9 cellular contexts compared by ENCODE assay signal in the genomic region with DNA sequence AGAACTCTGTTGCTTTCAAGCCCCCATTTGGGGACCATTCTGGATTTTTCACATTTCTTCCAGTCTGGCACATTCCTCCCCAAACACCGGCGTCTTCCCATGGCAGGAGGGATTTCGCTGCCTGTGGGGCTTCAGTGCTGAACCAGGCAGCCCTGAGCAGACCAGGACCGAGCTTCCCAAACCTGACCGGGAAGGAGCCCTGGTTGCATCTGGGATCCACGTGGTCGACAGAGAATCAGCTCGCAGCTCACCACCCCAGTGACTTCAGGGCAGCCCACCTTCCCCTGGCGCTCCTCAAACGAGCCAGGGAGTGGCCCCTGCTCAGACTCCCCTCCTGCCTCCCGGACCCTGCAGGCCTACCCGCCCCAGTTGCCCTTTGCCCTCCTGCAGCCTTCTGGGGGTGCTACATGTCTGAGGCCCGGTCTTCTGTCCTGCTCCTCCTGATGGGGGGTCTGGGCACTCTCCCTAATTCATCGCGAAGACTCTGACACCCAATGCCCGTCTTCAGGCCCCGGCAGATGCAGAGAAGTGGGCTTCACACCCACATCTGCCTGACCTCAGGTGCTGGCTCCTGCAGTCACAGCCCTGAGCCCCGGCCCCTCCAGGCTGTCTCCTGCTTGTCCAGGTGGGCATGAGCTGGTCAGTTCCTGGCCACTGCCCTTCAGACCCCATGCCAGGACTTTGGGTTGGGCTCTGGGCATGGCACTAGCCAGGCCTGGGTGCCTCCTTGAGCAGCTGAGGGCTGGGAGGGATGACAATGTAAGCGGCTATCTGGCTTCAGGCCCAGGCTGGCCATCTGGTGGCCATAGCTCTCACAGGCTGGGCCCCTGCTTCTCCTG. TPM values are rescaled to one million over a fixed set of nuclear protein-coding genes. Genes with fewer than 3 reads are reported as not detected.
DNase-seq lines count a peak whose midpoint lies in the region; ATAC-seq and TF ChIP-seq lines count a peak whose summit lies in the region.
"Had no signal": no experiment of that assay in that cellular context is flagged by ENCODE, and none has a peak within 500 bp of the region (broad histone marks: within the 10 kb centered on the region; RNA-seq: fewer than 3 reads in every experiment).

No MANE protein-coding gene starts in this region.

- POLR2A ChIA-PET in PC-3 (lab: Charles Lee; ENCODE audit: unreplicated experiment), result no interaction called here

- intact Hi-C loops in PC-3 (cut with micrococcal nuclease), result loop anchor here (2.0 to 10.0 kb wide), 2 partner anchors 54 to 376 kb away; partner anchors contain the start of genes IBA57, JMJD4 and SNAP47

- ATAC-seq in PC-3, result 0 out of 2 replicates have a peak, but pooled peaks have one; percentile 0
- no peak for ATAC-seq in esophagus mucosa
- ATAC-seq in HG02571 (IDR thresholded peaks at IDR 0.05; ENCODE audit: unreplicated experiment), result no peak
- ATAC-seq in HG02970 (IDR thresholded peaks at IDR 0.05; ENCODE audit: low FRiP score, unreplicated experiment), result no peak

- H3K4me1 ChIP-seq in PC-3 (ENCODE audit: insufficient read depth, low read length) (peaks cover 18% of the 10 kb centered on the region), parathyroid adenoma (peaks cover 2% of the 10 kb centered on the region)

- BruUV-seq in PC-3 (replicated peaks; lab: Mats Ljungman, UMichigan), result no TSS peak

- H3K4me2 ChIP-seq in PC-3 (ENCODE audit: low read length), result peak overlapping the region; percentile 97
- H3K4me2 ChIP-seq in parathyroid adenoma (ENCODE audit: low read length), result peak overlapping the region; percentile 63

- no peaks in the 10 kb centered on the region for H3K27me3 ChIP-seq in PC-3 (ENCODE audit: low read length)
- H3K27me3 ChIP-seq in parathyroid adenoma (ENCODE audit: control insufficient read depth, insufficient read depth, low read length), result no peaks in the 10 kb centered on the region

- H3K79me2 ChIP-seq in PC-3 (ENCODE audit: low read length) (no peaks in the 10 kb centered on the region), parathyroid adenoma (no peaks in the 10 kb centered on the region)

- H3K27ac Mint-ChIP-seq in endothelial cell (ENCODE audit: unreplicated experiment), result no peak overlapping the region

- TF ChIP-seq CTCF in PC-3 (conservative IDR thresholded peaks at IDR 0.05; ENCODE audit: low read depth, low read length) (no peak), endothelial cell (IDR thresholded peaks at IDR 0.05; ENCODE audit: unreplicated experiment) (no peak), parathyroid adenoma (IDR thresholded peaks at IDR 0.05) (no peak)

- H3K4me1 Mint-ChIP-seq in endothelial cell (ENCODE audit: unreplicated experiment), result no peaks in the 10 kb centered on the region

- DNase-seq in EH (ENCODE audit: low read depth) (peak; percentile 48), PC-3 (peak; percentile 34), endothelial cell (ENCODE audit: low spot score) (no peak), ecto neural progenitor cell (ENCODE audit: low spot score) (no peak)

- peaks cover 20% of the 10 kb centered on the region for H3K27me3 Mint-ChIP-seq in endothelial cell (ENCODE audit: unreplicated experiment)

- CTCF ChIA-PET in PC-3 (lab: Charles Lee), result interaction anchor here (0.7 to 1.6 kb wide), 2 partner anchors 23 to 32 kb away, joined by 3 to 5 read pairs; no protein-coding TSS in a partner anchor

- peak overlapping the region; percentile 92 for H2AFZ ChIP-seq in PC-3 (ENCODE audit: low read length)
- peak overlapping the region; percentile 78 for H2AFZ ChIP-seq in parathyroid adenoma

- H3K9me3 Mint-ChIP-seq in endothelial cell (ENCODE audit: unreplicated experiment), result no peaks in the 10 kb centered on the region

- peaks cover 3% of the 10 kb centered on the region for H3K36me3 Mint-ChIP-seq in endothelial cell (ENCODE audit: low read depth, unreplicated experiment)

- no peaks in the 10 kb centered on the region for H3K9me2 ChIP-seq in PC-3 (replicated peaks; ENCODE audit: low read length)

- H3K36me3 ChIP-seq in PC-3 (ENCODE audit: low read depth, low read length), result no peaks in the 10 kb centered on the region
- H3K36me3 ChIP-seq in parathyroid adenoma (ENCODE audit: control insufficient read depth, insufficient read depth, low read length), result no peaks in the 10 kb centered on the region

- no peaks in the 10 kb centered on the region for H4K20me1 ChIP-seq in PC-3 (ENCODE audit: low read length)

- peak overlapping the region; percentile 43; the same call in 1 of the 2 replicates for H3K9ac ChIP-seq in PC-3 (ENCODE audit: low read length)
- H3K9ac ChIP-seq in parathyroid adenoma, result no peak overlapping the region

- H3K27ac ChIP-seq in PC-3 (ENCODE audit: low read length) (no peak overlapping the region), parathyroid adenoma (no peak overlapping the region)

- peak overlapping the region; percentile 67 for H3K4me3 Mint-ChIP-seq in endothelial cell (ENCODE audit: unreplicated experiment)

- H3K9me3 ChIP-seq in PC-3 (ENCODE audit: low read length) (no peaks in the 10 kb centered on the region), parathyroid adenoma (ENCODE audit: control insufficient read depth, low read length) (no peaks in the 10 kb centered on the region)

- H3F3A ChIP-seq in PC-3 (ENCODE audit: low read length, unreplicated experiment), result no peaks in the 10 kb centered on the region

- H3K4me3 ChIP-seq in PC-3 (ENCODE audit: low read length) (peak overlapping the region; percentile 85), parathyroid adenoma (ENCODE audit: low read depth, low read length) (peak overlapping the region; percentile 45)

RNA-seq across cellular contexts. Expression of gene PRSS38, which starts 26.2 kb away (rescaled TPM):
- total RNA-seq in PC-3 (2014; rRNA removed) (not detected in 2 replicates), endothelial cell (ENCODE audit: unreplicated experiment) (not detected), esophagus mucosa (not detected)
- total RNA-seq: LHCN-M2 had no signal

RNA-seq across cellular contexts. Expression of gene SNAP47, which starts 54.0 kb away (rescaled TPM):
- total RNA-seq in PC-3 (2014; rRNA removed) (123 and 145 TPM in 2 replicates), endothelial cell (ENCODE audit: unreplicated experiment) (32.2 TPM), esophagus mucosa (15.8 TPM)

RNA-seq across cellular contexts. Expression of gene JMJD4, which starts 54.2 kb away (rescaled TPM):
- total RNA-seq in PC-3 (2014; rRNA removed) (80.5 and 87.8 TPM in 2 replicates), endothelial cell (ENCODE audit: unreplicated experiment) (13.4 TPM), esophagus mucosa (10.2 TPM)

Comparison
In these comparisons a context has a peak if more than half of its experiments do, and no peak if none do; other contexts are left out.
1. DNase-seq: peak in EH (single experiment) and PC-3 (single experiment); none in endothelial cell (single experiment) and ecto neural progenitor cell (single experiment).